In genomic region chr19:43562698-43563241, GRCh38 we compare ENCODE assay signal across 8 cellular contexts. TPM values are rescaled to one million over a fixed set of nuclear protein-coding genes. Genes with fewer than 3 reads are reported as not detected.
A peak's percentile ranks its signal among the peaks of the same experiment; 100 is the strongest.
DNase-seq lines count a peak whose midpoint lies in the region; ATAC-seq lines count a peak whose summit lies in the region.

No MANE protein-coding gene starts in this region.

- peaks cover 0 to 23% (median 8%) of the 10 kb centered on the region in 3 donors for H3K36me3 Mint-ChIP-seq in CD8-positive, alpha-beta memory T cell

- no peaks in the 10 kb centered on the region for H3K27me3 ChIP-seq in CD8-positive, alpha-beta memory T cell (ENCODE audit: insufficient read depth, low read length, poor library complexity, severe bottlenecking)

- H3K9me3 ChIP-seq in CD8-positive, alpha-beta memory T cell (ENCODE audit: low read length) = no peaks in the 10 kb centered on the region

- peaks cover 4% of the 10 kb centered on the region for H3K36me3 ChIP-seq in CD8-positive, alpha-beta memory T cell (ENCODE audit: insufficient read depth, low read length)

- peak; percentile 73 for ATAC-seq in GM21737 (IDR thresholded peaks at IDR 0.05; ENCODE audit: unreplicated experiment)

- POLR2A ChIA-PET in CD8-positive, alpha-beta memory T cell (lab: Charles Lee) = interaction anchor here (0.7 to 2.0 kb wide), 3 partner anchors 12 to 55 kb away, joined by 3 to 8 read pairs (median 3); partner anchors contain the start of genes IRGQ, PINLYP, XRCC1 and ZNF576

- peak overlapping the region; percentile 75 for H3K27ac ChIP-seq in CD8-positive, alpha-beta memory T cell (ENCODE audit: low read depth, low read length)
- peak overlapping the region; percentile 83 for H3K27ac ChIP-seq in cingulate gyrus (ENCODE audit: low read depth, low read length)

- peak overlapping the region; percentile 70 for H3K4me3 ChIP-seq in CD8-positive, alpha-beta memory T cell (ENCODE audit: low read length)

- CTCF ChIA-PET in CD8-positive, alpha-beta memory T cell (lab: Charles Lee) = interaction anchor here (5.8 kb wide), 1 partner anchor 32 kb away, joined by 34 read pairs; the partner anchor contains the start of genes IRGQ and ZNF576

- H3K4me3 Mint-ChIP-seq in CD8-positive, alpha-beta memory T cell = peak overlapping the region; percentile 32 to 82 (median 68)

- peak overlapping the region; percentile 89 to 98 (median 94) for H3K27ac Mint-ChIP-seq in CD8-positive, alpha-beta memory T cell

- H3K4me1 Mint-ChIP-seq in CD8-positive, alpha-beta memory T cell = peaks cover 47 to 61% (median 60%) of the 10 kb centered on the region in 3 donors

- H3K27me3 Mint-ChIP-seq in CD8-positive, alpha-beta memory T cell = peaks cover 0 to 3% of the 10 kb centered on the region in 2 donors

- peaks cover 47% of the 10 kb centered on the region for H3K4me1 ChIP-seq in CD8-positive, alpha-beta memory T cell (ENCODE audit: insufficient read depth, low read length)

- no peaks in the 10 kb centered on the region for H3K9me3 Mint-ChIP-seq in CD8-positive, alpha-beta memory T cell

- DNase-seq in CD8-positive, alpha-beta memory T cell = peak; percentile 74 to 93 (median 79)
- DNase-seq in NCI-H2107 (lab: John Stamatoyannopoulos, UW) = peak; percentile 42
- peak; percentile 67 for DNase-seq in activated CD4-positive, alpha-beta T cell treated with anti-CD3 and anti-CD28 coated beads, Interleukin-2, amount 50 U/mL, for 1 hour
- DNase-seq in myocyte (ENCODE audit: low read depth) = peak; percentile 98
- DNase-seq in stimulated activated naive CD4-positive, alpha-beta T cell (lab: John Stamatoyannopoulos, UW) = peak; percentile 37 to 82 (median 72)
- DNase-seq in DMS114 treated with DMSO at 0.1 percent for 48 hours (lab: John Stamatoyannopoulos, UW; ENCODE audit: unreplicated experiment) = no peak

RNA-seq across cellular contexts. Expression of gene XRCC1, which starts 12.6 kb away (rescaled TPM):
- total RNA-seq in CD8-positive, alpha-beta memory T cell = 10 to 100 TPM; 37.0 to 37.2 TPM
- polyA plus RNA-seq in CD8-positive, alpha-beta memory T cell = 31.4 TPM
- 29.2 and 32.1 TPM in 2 replicates for total RNA-seq in myocyte
- polyA plus RNA-seq in myocyte (2012) = 27.2 TPM

RNA-seq across cellular contexts. Expression of gene PINLYP, which starts 12.8 kb away (rescaled TPM):
- total RNA-seq in CD8-positive, alpha-beta memory T cell = 10 to 100 TPM in 1 of 2 experiments, 1 to 10 TPM in 1; 9.9 to 13.8 TPM
- 1.3 TPM for polyA plus RNA-seq in CD8-positive, alpha-beta memory T cell
- 0.94 TPM in 1 of 2 replicates, not detected in the other for total RNA-seq in myocyte
- polyA plus RNA-seq in myocyte (2012) = 0.45 TPM

RNA-seq across cellular contexts. Expression of gene ZNF575, which starts 29.8 kb away (rescaled TPM):
- total RNA-seq in CD8-positive, alpha-beta memory T cell = 1 to 10 TPM; 2.1 to 2.3 TPM
- 2.6 TPM for polyA plus RNA-seq in CD8-positive, alpha-beta memory T cell
- total RNA-seq in myocyte = not detected in 2 replicates
- 4.1 TPM for polyA plus RNA-seq in myocyte (2012)

RNA-seq across cellular contexts. Expression of gene IRGQ, which starts 33.2 kb away (rescaled TPM):
- 10 to 100 TPM; 25.4 to 30.2 TPM for total RNA-seq in CD8-positive, alpha-beta memory T cell
- polyA plus RNA-seq in CD8-positive, alpha-beta memory T cell = 2.2 TPM
- total RNA-seq in myocyte = 41.3 and 48.1 TPM in 2 replicates
- polyA plus RNA-seq in myocyte (2012) = 12.1 TPM

RNA-seq across cellular contexts. Expression of gene ZNF576, which starts 33.6 kb away (rescaled TPM):
- 10 to 100 TPM; 19.5 to 20.9 TPM for total RNA-seq in CD8-positive, alpha-beta memory T cell
- 9.3 TPM for polyA plus RNA-seq in CD8-positive, alpha-beta memory T cell
- total RNA-seq in myocyte = 10.1 and 12.2 TPM in 2 replicates
- polyA plus RNA-seq in myocyte (2012) = 15.2 TPM
